In the genomic region with DNA sequence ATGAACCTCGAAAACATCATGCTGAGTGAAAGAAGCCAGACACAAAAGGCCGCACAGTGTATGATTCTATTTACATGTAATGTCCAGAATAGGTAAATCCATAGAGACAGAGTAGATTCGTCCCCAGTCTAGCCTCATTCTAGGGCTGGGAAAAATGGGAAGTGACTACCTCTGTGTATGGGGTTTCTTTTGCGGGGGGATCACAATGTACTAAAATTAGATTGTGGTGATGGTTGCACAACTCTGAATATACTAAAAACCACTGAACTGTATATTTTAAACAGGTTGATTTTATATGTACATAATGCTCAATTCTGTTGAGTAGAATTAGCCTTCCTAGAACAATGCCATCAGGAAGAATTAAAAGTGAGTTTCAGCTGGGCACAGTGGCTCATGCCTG, we compare ENCODE assay signal across 11 cellular contexts.
"Had no signal": no experiment of that assay in that cellular context is flagged by ENCODE, and none has a peak within 500 bp of the region (broad histone marks: within the 10 kb centered on the region; RNA-seq: fewer than 3 reads in every experiment).

No MANE protein-coding gene starts in this region.

- H3K36me3 Mint-ChIP-seq: naive B cell had no signal

- DNase-seq: activated CD4-positive, alpha-beta T cell treated with anti-CD3 and anti-CD28 coated beads, Interleukin-2, amount 50 U/mL, for 1 hour; activated CD4-positive, CD25-positive, alpha-beta regulatory T cell; activated naive CD4-positive, alpha-beta T cell treated with anti-CD3 and anti-CD28 coated beads, Interleukin-2, amount 10 ng/mL, durations not matched to agents 7 days and 5 days; activated T-cell treated with anti-CD3 and anti-CD28 coated beads for 4 hours; esophagus squamous epithelium; foreskin fibroblast; head of caudate nucleus; left cardiac atrium; naive B cell; stimulated activated CD4-positive, alpha-beta T cell treated with anti-CD3 and anti-CD28 coated beads, Interleukin-4, amount 100 ng/mL, for 4 hours had no signal

- H3K27ac Mint-ChIP-seq: activated naive CD4-positive, alpha-beta T cell treated with anti-CD3 and anti-CD28 coated beads, Interleukin-2, amount 10 ng/mL, durations not matched to agents 7 days and 5 days; activated T-helper 2 cell treated with anti-CD3 and anti-CD28 coated beads, Interferon-gamma antibody, Interleukin-2, Interleukin-4, amounts not matched to agents 10 μg/mL and 5 μg/mL and 100 μg/mL, durations not matched to agents 14 hours and 24 hours and 36 hours had no signal

- H3K9me3 Mint-ChIP-seq: activated naive CD4-positive, alpha-beta T cell treated with anti-CD3 and anti-CD28 coated beads, Interleukin-2, amount 10 ng/mL, durations not matched to agents 7 days and 5 days; activated T-helper 2 cell treated with anti-CD3 and anti-CD28 coated beads, Interferon-gamma antibody, Interleukin-2, Interleukin-4, amounts not matched to agents 10 μg/mL and 5 μg/mL and 100 μg/mL, durations not matched to agents 14 hours and 24 hours and 36 hours; naive B cell had no signal

- H3K4me3 Mint-ChIP-seq: activated naive CD4-positive, alpha-beta T cell treated with anti-CD3 and anti-CD28 coated beads, Interleukin-2, amount 10 ng/mL, durations not matched to agents 7 days and 5 days had no signal

- H3K27me3 Mint-ChIP-seq: activated naive CD4-positive, alpha-beta T cell treated with anti-CD3 and anti-CD28 coated beads, Interleukin-2, amount 10 ng/mL, durations not matched to agents 7 days and 5 days; naive B cell had no signal

- ATAC-seq: left cardiac atrium had no signal
